Comparison of ENCODE assay signal across 13 cellular contexts in the genomic region with DNA sequence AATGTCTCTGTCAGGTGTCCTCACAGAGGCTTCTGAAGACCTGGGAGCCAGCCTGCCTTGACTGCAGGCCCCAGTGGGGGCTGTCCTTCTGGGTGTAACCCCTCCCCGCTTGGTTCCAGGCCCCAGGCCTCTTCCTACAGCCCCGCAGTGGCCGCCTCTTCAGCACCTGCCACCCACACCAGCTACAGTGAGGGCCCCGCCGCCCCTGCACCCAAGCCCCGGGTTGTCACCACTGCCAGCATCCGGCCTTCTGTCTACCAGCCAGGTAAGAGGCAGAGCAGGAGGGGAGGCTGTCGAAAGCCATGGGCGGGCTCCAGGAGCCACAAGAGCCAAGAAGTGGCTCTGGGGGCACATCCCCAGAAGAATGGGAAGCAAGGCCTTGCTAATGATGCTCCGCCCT. TPM values are rescaled to one million over a fixed set of nuclear protein-coding genes. Genes with fewer than 3 reads are reported as not detected.
DNase-seq lines count a peak whose midpoint lies in the region; ATAC-seq and TF ChIP-seq lines count a peak whose summit lies in the region.
"Had no signal": no experiment of that assay in that cellular context is flagged by ENCODE, and none has a peak within 500 bp of the region (broad histone marks: within the 10 kb centered on the region; RNA-seq: fewer than 3 reads in every experiment).

No MANE protein-coding gene starts in this region.

- CTCF ChIA-PET in CD8-positive, alpha-beta memory T cell (lab: Charles Lee), result interaction anchor here (1.0 to 1.7 kb wide), 2 partner anchors 14 to 43 kb away, joined by 3 to 5 read pairs; no protein-coding TSS in a partner anchor

- TF ChIP-seq EP300 in gastroesophageal sphincter (IDR thresholded peaks at IDR 0.05), result no peak

- peaks cover 11% of the 10 kb centered on the region for H3K4me1 ChIP-seq in CD8-positive, alpha-beta memory T cell (ENCODE audit: insufficient read depth, low read length)
- H3K4me1 ChIP-seq in gastroesophageal sphincter, result peaks cover 0 to 38% (median 10%) of the 10 kb centered on the region in 3 donors
- H3K4me1 ChIP-seq: prostate gland had no signal

- WGBS in gastroesophageal sphincter (ENCODE audit: low coverage in 1 of 2), 2 donors, result 83 to 100% methylated on average over 1 of the region's 10 CpGs

- no peaks in the 10 kb centered on the region for H3K9me3 Mint-ChIP-seq in CD8-positive, alpha-beta memory T cell
- no peaks in the 10 kb centered on the region for H3K9me3 Mint-ChIP-seq in IgD-negative memory B cell

- ATAC-seq in gastroesophageal sphincter, result no peak
- ATAC-seq: left lung had no signal

- no peaks in the 10 kb centered on the region for H3K27me3 Mint-ChIP-seq in CD8-positive, alpha-beta memory T cell
- peaks cover 2% of the 10 kb centered on the region for H3K27me3 Mint-ChIP-seq in IgD-negative memory B cell

- H3K27me3 ChIP-seq in CD8-positive, alpha-beta memory T cell (ENCODE audit: insufficient read depth, low read length, poor library complexity, severe bottlenecking), result no peaks in the 10 kb centered on the region
- no peaks in the 10 kb centered on the region for H3K27me3 ChIP-seq in gastroesophageal sphincter

- no peaks in the 10 kb centered on the region for H3K9me3 ChIP-seq in CD8-positive, alpha-beta memory T cell (ENCODE audit: low read length)
- no peaks in the 10 kb centered on the region for H3K9me3 ChIP-seq in gastroesophageal sphincter
- H3K9me3 ChIP-seq: left lung, prostate gland, SK-N-SH had no signal

- POLR2A ChIA-PET in CD8-positive, alpha-beta memory T cell (lab: Charles Lee), result no interaction called here

- H3K4me3 ChIP-seq in CD8-positive, alpha-beta memory T cell (ENCODE audit: low read length), result no peak overlapping the region
- no peak overlapping the region for H3K4me3 ChIP-seq in gastroesophageal sphincter
- H3K4me3 ChIP-seq: prostate gland had no signal

- H3K27ac Mint-ChIP-seq in CD8-positive, alpha-beta memory T cell, result peak overlapping the region in 5 of 8 donors; percentile 60 to 98 (median 97)
- peak overlapping the region in 2 of 3 donors; percentile 63 to 98 for H3K27ac Mint-ChIP-seq in IgD-negative memory B cell

- H3K36me3 ChIP-seq in CD8-positive, alpha-beta memory T cell (ENCODE audit: insufficient read depth, low read length), result no peaks in the 10 kb centered on the region
- peaks cover 0 to 38% of the 10 kb centered on the region in 2 donors for H3K36me3 ChIP-seq in gastroesophageal sphincter
- H3K36me3 ChIP-seq: left lung, prostate gland had no signal

- no peaks in the 10 kb centered on the region for H3K36me3 Mint-ChIP-seq in CD8-positive, alpha-beta memory T cell
- H3K36me3 Mint-ChIP-seq in IgD-negative memory B cell, result no peaks in the 10 kb centered on the region

- intact Hi-C loops in posterior vena cava (cut with DNase I), result loop anchor here in 1 of 2 donors (5.0 kb wide), 3 partner anchors 48 to 193 kb away; a partner anchor contains a TSS

- no peak for TF ChIP-seq CTCF in gastroesophageal sphincter (IDR thresholded peaks at IDR 0.05)

- H3K4me1 Mint-ChIP-seq in CD8-positive, alpha-beta memory T cell, result peaks cover 11 to 17% (median 14%) of the 10 kb centered on the region in 3 donors
- peaks cover 2 to 6% (median 5%) of the 10 kb centered on the region in 3 donors for H3K4me1 Mint-ChIP-seq in IgD-negative memory B cell

- H3K27ac ChIP-seq in CD8-positive, alpha-beta memory T cell (ENCODE audit: low read depth, low read length), result no peak overlapping the region
- peak overlapping the region in 3 of 4 donors; percentile 93 to 97 (median 95) for H3K27ac ChIP-seq in gastroesophageal sphincter

- peak overlapping the region; percentile 51 to 94 (median 82) for H3K4me3 Mint-ChIP-seq in CD8-positive, alpha-beta memory T cell
- H3K4me3 Mint-ChIP-seq in IgD-negative memory B cell, result peak overlapping the region; percentile 76 to 96 (median 84)

- DNase-seq in CD8-positive, alpha-beta memory T cell, result no peak
- DNase-seq in posterior vena cava (ENCODE audit: low spot score) (peak; percentile 79), occipital lobe (lab: John Stamatoyannopoulos, UW) (no peak), AML-193 (lab: John Stamatoyannopoulos, UW) (no peak), DMS114 treated with DMSO at 0.1 percent for 48 hours (lab: John Stamatoyannopoulos, UW; ENCODE audit: unreplicated experiment) (no peak)
- DNase-seq: left lung; NCI-H2029 treated with DMSO at 0.1 percent for 48 hours; SK-N-SH; stimulated activated CD4-positive, alpha-beta T cell treated with anti-CD3 and anti-CD28 coated beads, Interleukin-4, amount 100 ng/mL, for 24 hours had no signal

- TF ChIP-seq POLR2A in gastroesophageal sphincter (IDR thresholded peaks at IDR 0.05), result no peak

RNA-seq across cellular contexts. Expression of a gene that starts 41.5 kb away (rescaled TPM):
- under 1 TPM; 0.04 to 0.07 TPM for total RNA-seq in CD8-positive, alpha-beta memory T cell
- polyA plus RNA-seq in CD8-positive, alpha-beta memory T cell, result not detected
- polyA plus RNA-seq in IgD-negative memory B cell, result 0.13 TPM
- 10 to 100 TPM; 12.9 to 45.8 (median 18.6) TPM for total RNA-seq in gastroesophageal sphincter
- 10 to 100 TPM; 27.9 to 29.3 TPM for total RNA-seq in posterior vena cava
- 0.16 TPM for total RNA-seq in occipital lobe

RNA-seq across cellular contexts. Expression of a gene that starts 46.6 kb away (rescaled TPM):
- 10 to 100 TPM; 20.9 to 21.9 TPM for total RNA-seq in CD8-positive, alpha-beta memory T cell
- polyA plus RNA-seq in CD8-positive, alpha-beta memory T cell, result 6.4 TPM
- 5.0 TPM for polyA plus RNA-seq in IgD-negative memory B cell
- total RNA-seq in gastroesophageal sphincter (100 to 1,000 TPM in 3 of 4 donors, 10 to 100 TPM in 1; 91.5 to 121 (median 117) TPM), posterior vena cava (10 to 100 TPM; 68.0 to 75.8 TPM), occipital lobe (64.6 TPM)

RNA-seq across cellular contexts. Expression of a gene that starts 55.4 kb away (rescaled TPM):
- not detected for total RNA-seq in CD8-positive, alpha-beta memory T cell
- polyA plus RNA-seq in CD8-positive, alpha-beta memory T cell, result not detected
- polyA plus RNA-seq in IgD-negative memory B cell, result not detected
- total RNA-seq in gastroesophageal sphincter, result not detected
- not detected for total RNA-seq in posterior vena cava
- not detected for total RNA-seq in occipital lobe
- total RNA-seq: left lung, LHCN-M2, prostate gland had no signal

Comparison
In these comparisons a context has a peak if more than half of its experiments do, and no peak if none do; other contexts are left out.
1. RNA of a gene that starts 41.5 kb away (total RNA-seq): 27.9 to 29.3 TPM in posterior vena cava and 12.9 to 45.8 TPM in gastroesophageal sphincter; 0.16 TPM in occipital lobe (single experiment) and 0.04 to 0.07 TPM in CD8-positive, alpha-beta memory T cell; every median in the first group is over 10 times any median in the second.